7 cellular contexts compared by ENCODE assay signal in genomic region chr6:68633654-68634502, GRCh38. TPM values are rescaled to one million over a fixed set of nuclear protein-coding genes. Genes with fewer than 3 reads are reported as not detected.
A peak's percentile ranks its signal among the peaks of the same experiment; 100 is the strongest.
DNase-seq lines count a peak whose midpoint lies in the region; ATAC-seq and TF ChIP-seq lines count a peak whose summit lies in the region.

No MANE protein-coding gene starts in this region.

- no peak for TF ChIP-seq EP300 in gastroesophageal sphincter (IDR thresholded peaks at IDR 0.05)

- H3K27ac ChIP-seq in gastroesophageal sphincter (peak overlapping the region in 3 of 4 donors; percentile 74 to 83 (median 83)), skeletal muscle tissue (ENCODE audit: low read depth, low read length) (peak overlapping the region; percentile 66)

- TF ChIP-seq POLR2A in gastroesophageal sphincter (IDR thresholded peaks at IDR 0.05), result no peak

- H3K4me1 ChIP-seq in gastroesophageal sphincter, result peaks cover 0 to 20% (median 4%) of the 10 kb centered on the region in 3 donors
- H3K4me1 ChIP-seq in skeletal muscle tissue (ENCODE audit: control insufficient read depth in 3 of 3, insufficient read depth in 3 of 3, low read length in 3 of 3), result peaks cover 8 to 17% (median 12%) of the 10 kb centered on the region in 3 donors

- peak overlapping the region; percentile 94 for H3K4me3 Mint-ChIP-seq in T-helper 17 cell

- peaks cover 45% of the 10 kb centered on the region for H3K27me3 Mint-ChIP-seq in T-helper 17 cell

- no peaks in the 10 kb centered on the region for H3K36me3 Mint-ChIP-seq in T-helper 17 cell (ENCODE audit: low read depth)

- peak overlapping the region; percentile 43 for H3K27ac Mint-ChIP-seq in T-helper 17 cell

- no peak for ATAC-seq in T-helper 17 cell
- no peak for ATAC-seq in gastroesophageal sphincter
- no peak for ATAC-seq in HG02759 (IDR thresholded peaks at IDR 0.05; ENCODE audit: unreplicated experiment)
- no peak for ATAC-seq in GM18868 (IDR thresholded peaks at IDR 0.05; ENCODE audit: unreplicated experiment)
- no peak for ATAC-seq in GM21447 (IDR thresholded peaks at IDR 0.05; ENCODE audit: unreplicated experiment)

- H3K9me3 ChIP-seq in T-helper 17 cell (ENCODE audit: control insufficient read depth, low read length, poor library complexity, severe bottlenecking) (no peaks in the 10 kb centered on the region), gastroesophageal sphincter (no peaks in the 10 kb centered on the region), skeletal muscle tissue (ENCODE audit: control insufficient read depth in 3 of 3, low read length in 3 of 3) (no peaks in the 10 kb centered on the region)

- peak overlapping the region; percentile 69 for H3K4me3 ChIP-seq in H7 (ENCODE audit: insufficient read depth, low read depth, low read length)
- H3K4me3 ChIP-seq in gastroesophageal sphincter, result peak overlapping the region; percentile 52 to 65
- peak overlapping the region; percentile 79 to 85 (median 82) for H3K4me3 ChIP-seq in skeletal muscle tissue (ENCODE audit: low read length in 3 of 3)

- no peak for TF ChIP-seq CTCF in gastroesophageal sphincter (IDR thresholded peaks at IDR 0.05)

- peaks cover 23% of the 10 kb centered on the region for H3K4me1 Mint-ChIP-seq in T-helper 17 cell

- DNase-seq in H7, result no peak
- no peak for DNase-seq in T-helper 17 cell

- H3K36me3 ChIP-seq in H7 (replicated peaks; ENCODE audit: control insufficient read depth, insufficient read depth, low read length) (no peaks in the 10 kb centered on the region), gastroesophageal sphincter (no peaks in the 10 kb centered on the region), skeletal muscle tissue (ENCODE audit: control insufficient read depth in 3 of 3, insufficient read depth in 3 of 3, low read length in 3 of 3) (no peaks in the 10 kb centered on the region)

- H3K9ac ChIP-seq in skeletal muscle tissue (ENCODE audit: low read depth in 1 of 3, low read length in 3 of 3), result peak overlapping the region; percentile 73 to 84 (median 77)

- WGBS in gastroesophageal sphincter (ENCODE audit: low coverage in 1 of 2), 2 donors, result 15% methylated on average over 15 of the region's 15 CpGs

- H3K27me3 ChIP-seq in H7 (ENCODE audit: control insufficient read depth, insufficient read depth, low read length), result peaks cover 39% of the 10 kb centered on the region
- no peaks in the 10 kb centered on the region for H3K27me3 ChIP-seq in gastroesophageal sphincter
- H3K27me3 ChIP-seq in skeletal muscle tissue (ENCODE audit: control insufficient read depth in 3 of 3, insufficient read depth in 3 of 3, low read length in 3 of 3), result peaks cover 0 to 15% (median 0%) of the 10 kb centered on the region in 3 donors

RNA-seq across cellular contexts. Expression of gene ADGRB3, which starts 1.2 kb away (rescaled TPM):
- total RNA-seq in H7 (2014; rRNA removed; shearing (Covaris generic)), result 0.21 and 0.22 TPM in 2 replicates
- total RNA-seq in T-helper 17 cell (not detected), gastroesophageal sphincter (1 to 10 TPM; 3.9 to 9.8 (median 7.2) TPM), skeletal muscle tissue (3.1 TPM)
